In the genomic region with DNA sequence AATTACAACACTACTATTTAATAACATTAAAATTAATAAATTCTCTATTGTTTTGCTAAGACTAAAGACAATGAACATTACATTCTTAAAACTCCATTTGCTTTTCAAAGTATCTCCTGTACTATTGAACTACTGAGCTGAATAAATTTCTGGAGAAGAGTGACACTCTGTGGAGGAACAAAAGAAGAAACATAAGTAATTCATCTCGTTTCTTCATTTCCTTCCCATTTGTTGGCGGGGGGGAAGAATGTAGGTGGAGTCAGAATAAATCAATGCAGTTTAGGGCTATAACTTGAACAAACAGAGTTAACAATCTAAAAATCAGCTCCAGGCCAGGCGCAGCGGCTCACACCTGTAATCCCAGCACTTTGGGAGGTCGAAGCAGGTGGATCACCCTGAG, we compare ENCODE assay signal across 1 cellular context.
TF ChIP-seq lines count a peak whose summit lies in the region.

No MANE protein-coding gene starts in this region.

TF ChIP-seq in K562, 482 proteins besides CTCF, POLR2A, EP300 and RAD21 (continued from another document):
- TF ChIP-seq, protein P1, sequence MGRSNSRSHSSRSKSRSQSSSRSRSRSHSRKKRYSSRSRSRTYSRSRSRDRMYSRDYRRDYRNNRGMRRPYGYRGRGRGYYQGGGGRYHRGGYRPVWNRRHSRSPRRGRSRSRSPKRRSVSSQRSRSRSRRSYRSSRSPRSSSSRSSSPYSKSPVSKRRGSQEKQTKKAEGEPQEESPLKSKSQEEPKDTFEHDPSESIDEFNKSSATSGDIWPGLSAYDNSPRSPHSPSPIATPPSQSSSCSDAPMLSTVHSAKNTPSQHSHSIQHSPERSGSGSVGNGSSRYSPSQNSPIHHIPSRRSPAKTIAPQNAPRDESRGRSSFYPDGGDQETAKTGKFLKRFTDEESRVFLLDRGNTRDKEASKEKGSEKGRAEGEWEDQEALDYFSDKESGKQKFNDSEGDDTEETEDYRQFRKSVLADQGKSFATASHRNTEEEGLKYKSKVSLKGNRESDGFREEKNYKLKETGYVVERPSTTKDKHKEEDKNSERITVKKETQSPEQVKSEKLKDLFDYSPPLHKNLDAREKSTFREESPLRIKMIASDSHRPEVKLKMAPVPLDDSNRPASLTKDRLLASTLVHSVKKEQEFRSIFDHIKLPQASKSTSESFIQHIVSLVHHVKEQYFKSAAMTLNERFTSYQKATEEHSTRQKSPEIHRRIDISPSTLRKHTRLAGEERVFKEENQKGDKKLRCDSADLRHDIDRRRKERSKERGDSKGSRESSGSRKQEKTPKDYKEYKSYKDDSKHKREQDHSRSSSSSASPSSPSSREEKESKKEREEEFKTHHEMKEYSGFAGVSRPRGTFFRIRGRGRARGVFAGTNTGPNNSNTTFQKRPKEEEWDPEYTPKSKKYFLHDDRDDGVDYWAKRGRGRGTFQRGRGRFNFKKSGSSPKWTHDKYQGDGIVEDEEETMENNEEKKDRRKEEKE (IDR thresholded peaks at IDR 0.05; ENCODE audit: borderline replicate concordance in 1 of 2, control insufficient read depth in 1 of 2, low read depth in 2 of 2, low read length in 1 of 2) = no peak
- TF ChIP-seq, protein P2, sequence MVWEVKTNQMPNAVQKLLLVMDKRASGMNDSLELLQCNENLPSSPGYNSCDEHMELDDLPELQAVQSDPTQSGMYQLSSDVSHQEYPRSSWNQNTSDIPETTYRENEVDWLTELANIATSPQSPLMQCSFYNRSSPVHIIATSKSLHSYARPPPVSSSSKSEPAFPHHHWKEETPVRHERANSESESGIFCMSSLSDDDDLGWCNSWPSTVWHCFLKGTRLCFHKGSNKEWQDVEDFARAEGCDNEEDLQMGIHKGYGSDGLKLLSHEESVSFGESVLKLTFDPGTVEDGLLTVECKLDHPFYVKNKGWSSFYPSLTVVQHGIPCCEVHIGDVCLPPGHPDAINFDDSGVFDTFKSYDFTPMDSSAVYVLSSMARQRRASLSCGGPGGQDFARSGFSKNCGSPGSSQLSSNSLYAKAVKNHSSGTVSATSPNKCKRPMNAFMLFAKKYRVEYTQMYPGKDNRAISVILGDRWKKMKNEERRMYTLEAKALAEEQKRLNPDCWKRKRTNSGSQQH (CRISPR knock-in tag; IDR thresholded peaks at IDR 0.05) = no peak
- TF ChIP-seq CBFA2T3 (IDR thresholded peaks at IDR 0.05) (no peak), MECOM (CRISPR knock-in tag; IDR thresholded peaks at IDR 0.05) (no peak), TEAD1 (CRISPR knock-in tag; IDR thresholded peaks at IDR 0.05) (no peak)
- TF ChIP-seq, protein P3, sequence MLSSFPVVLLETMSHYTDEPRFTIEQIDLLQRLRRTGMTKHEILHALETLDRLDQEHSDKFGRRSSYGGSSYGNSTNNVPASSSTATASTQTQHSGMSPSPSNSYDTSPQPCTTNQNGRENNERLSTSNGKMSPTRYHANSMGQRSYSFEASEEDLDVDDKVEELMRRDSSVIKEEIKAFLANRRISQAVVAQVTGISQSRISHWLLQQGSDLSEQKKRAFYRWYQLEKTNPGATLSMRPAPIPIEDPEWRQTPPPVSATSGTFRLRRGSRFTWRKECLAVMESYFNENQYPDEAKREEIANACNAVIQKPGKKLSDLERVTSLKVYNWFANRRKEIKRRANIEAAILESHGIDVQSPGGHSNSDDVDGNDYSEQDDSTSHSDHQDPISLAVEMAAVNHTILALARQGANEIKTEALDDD (IDR thresholded peaks at IDR 0.05) = no peak
